In genomic region chr2:33145459-33145858, GRCh38 we compare ENCODE assay signal across 17 cellular contexts.
DNase-seq lines count a peak whose midpoint lies in the region; ATAC-seq and TF ChIP-seq lines count a peak whose summit lies in the region.
"Had no signal": no experiment of that assay in that cellular context is flagged by ENCODE, and none has a peak within 500 bp of the region (broad histone marks: within the 10 kb centered on the region; RNA-seq: fewer than 3 reads in every experiment).

No MANE protein-coding gene starts in this region.

- H3K27me3 Mint-ChIP-seq in progenitor cell of endocrine pancreas, result no peaks in the 10 kb centered on the region
- H3K27me3 Mint-ChIP-seq: activated naive CD4-positive, alpha-beta T cell treated with anti-CD3 and anti-CD28 coated beads, Interleukin-2, amount 10 ng/mL, durations not matched to agents 7 days and 5 days had no signal

- ATAC-seq in gastroesophageal sphincter, result peak; percentile 36
- ATAC-seq: body of pancreas had no signal

- H3K4me3 ChIP-seq in AG09309 (ENCODE audit: control insufficient read depth, low read depth, low read length) (no peak overlapping the region), ascending aorta (peak overlapping the region in 1 of 2 donors; percentile 40), gastroesophageal sphincter (no peak overlapping the region), sigmoid colon (no peak overlapping the region)
- H3K4me3 ChIP-seq: body of pancreas, upper lobe of left lung had no signal

- H3K9me3 Mint-ChIP-seq in progenitor cell of endocrine pancreas (ENCODE audit: low read depth), result no peaks in the 10 kb centered on the region
- H3K9me3 Mint-ChIP-seq: activated naive CD4-positive, alpha-beta T cell treated with anti-CD3 and anti-CD28 coated beads, Interleukin-2, amount 10 ng/mL, durations not matched to agents 7 days and 5 days; nephron progenitor cell had no signal

- TF ChIP-seq CTCF in AG09309 (IDR thresholded peaks at IDR 0.05; ENCODE audit: control insufficient read depth, insufficient read depth, low read depth, low read length, missing control alignments) (no peak), ascending aorta (IDR thresholded peaks at IDR 0.05) (no peak), gastroesophageal sphincter (IDR thresholded peaks at IDR 0.05) (no peak), sigmoid colon (IDR thresholded peaks at IDR 0.05) (no peak), progenitor cell of endocrine pancreas (IDR thresholded peaks at IDR 0.05; ENCODE audit: unreplicated experiment) (no peak)

- peaks cover 5% of the 10 kb centered on the region for H3K36me3 Mint-ChIP-seq in progenitor cell of endocrine pancreas (ENCODE audit: insufficient read depth)
- H3K36me3 Mint-ChIP-seq: activated naive CD4-positive, alpha-beta T cell treated with anti-CD3 and anti-CD28 coated beads, Interleukin-2, amount 10 ng/mL, durations not matched to agents 7 days and 5 days had no signal

- H3K27ac ChIP-seq in ascending aorta (peak overlapping the region; percentile 83 to 86), gastroesophageal sphincter (peak overlapping the region; percentile 55 to 80 (median 75)), sigmoid colon (peak overlapping the region; percentile 52 to 74 (median 68))
- H3K27ac ChIP-seq: body of pancreas, upper lobe of left lung had no signal

- TF ChIP-seq POLR2A in gastroesophageal sphincter (IDR thresholded peaks at IDR 0.05) (no peak), sigmoid colon (IDR thresholded peaks at IDR 0.05) (no peak)

- H3K4me1 Mint-ChIP-seq in progenitor cell of endocrine pancreas (ENCODE audit: low read depth), result no peaks in the 10 kb centered on the region
- H3K4me1 Mint-ChIP-seq: activated naive CD4-positive, alpha-beta T cell treated with anti-CD3 and anti-CD28 coated beads, Interleukin-2, amount 10 ng/mL, durations not matched to agents 7 days and 5 days had no signal

- H3K9me3 ChIP-seq in ascending aorta, result no peaks in the 10 kb centered on the region
- H3K9me3 ChIP-seq in gastroesophageal sphincter, result no peaks in the 10 kb centered on the region
- no peaks in the 10 kb centered on the region for H3K9me3 ChIP-seq in sigmoid colon
- H3K9me3 ChIP-seq: body of pancreas, upper lobe of left lung had no signal

- H3K36me3 ChIP-seq in ascending aorta, result peaks cover 5 to 14% of the 10 kb centered on the region in 2 donors
- peaks cover 0 to 7% of the 10 kb centered on the region in 2 donors for H3K36me3 ChIP-seq in gastroesophageal sphincter
- H3K36me3 ChIP-seq in sigmoid colon, result no peaks in the 10 kb centered on the region
- H3K36me3 ChIP-seq: upper lobe of left lung had no signal

- no peak overlapping the region for H3K27ac Mint-ChIP-seq in progenitor cell of endocrine pancreas
- H3K27ac Mint-ChIP-seq: activated naive CD4-positive, alpha-beta T cell treated with anti-CD3 and anti-CD28 coated beads, Interleukin-2, amount 10 ng/mL, durations not matched to agents 7 days and 5 days had no signal

- H3K4me1 ChIP-seq in ascending aorta, result peaks cover 6 to 67% of the 10 kb centered on the region in 2 donors
- H3K4me1 ChIP-seq in gastroesophageal sphincter, result peaks cover 18 to 100% (median 47%) of the 10 kb centered on the region in 3 donors
- peaks cover 0 to 76% (median 54%) of the 10 kb centered on the region in 4 donors for H3K4me1 ChIP-seq in sigmoid colon
- H3K4me1 ChIP-seq: body of pancreas, upper lobe of left lung had no signal

- no peak for TF ChIP-seq EP300 in gastroesophageal sphincter (IDR thresholded peaks at IDR 0.05)
- TF ChIP-seq EP300 in sigmoid colon (IDR thresholded peaks at IDR 0.05), result no peak

- intact Hi-C loops in ascending aorta (cut with DNase I), result loop anchor here (5.0 kb wide), 1 partner anchor 67 kb away; no protein-coding TSS in a partner anchor
- intact Hi-C loops in sigmoid colon (cut with DNase I), result no loop called here

- H3K4me3 Mint-ChIP-seq in progenitor cell of endocrine pancreas (ENCODE audit: low read depth), result no peak overlapping the region
- H3K4me3 Mint-ChIP-seq: activated naive CD4-positive, alpha-beta T cell treated with anti-CD3 and anti-CD28 coated beads, Interleukin-2, amount 10 ng/mL, durations not matched to agents 7 days and 5 days; nephron progenitor cell had no signal

- no peaks in the 10 kb centered on the region for H3K27me3 ChIP-seq in ascending aorta
- H3K27me3 ChIP-seq in gastroesophageal sphincter, result no peaks in the 10 kb centered on the region
- H3K27me3 ChIP-seq in sigmoid colon, result no peaks in the 10 kb centered on the region
- H3K27me3 ChIP-seq: body of pancreas, upper lobe of left lung had no signal

- DNase-seq in AG09309 (ENCODE audit: low read depth) (peak; percentile 74), ascending aorta (ENCODE audit: low spot score in 2 of 2) (no peak), sigmoid colon (no peak), DMS79 treated with DMSO at 0.1 percent for 48 hours (lab: John Stamatoyannopoulos, UW) (no peak), NCI-H1105 treated with DMSO at 0.1 percent for 48 hours (lab: John Stamatoyannopoulos, UW) (no peak), progenitor cell of endocrine pancreas (ENCODE audit: low spot score, unreplicated experiment) (no peak), NCI-H187 treated with DMSO at 0.1 percent for 48 hours (lab: John Stamatoyannopoulos, UW) (no peak)
- DNase-seq: ACHN; activated CD4-positive, alpha-beta T cell treated with anti-CD3 and anti-CD28 coated beads for 48 hours; activated naive CD4-positive, alpha-beta T cell treated with anti-CD3 and anti-CD28 coated beads, Interleukin-2, amount 10 ng/mL, durations not matched to agents 7 days and 5 days; body of pancreas; nephron progenitor cell; SHP77 treated with DMSO at 0.1 percent for 48 hours; stimulated activated CD4-positive, alpha-beta T cell treated with anti-CD3 and anti-CD28 coated beads, Interleukin-2, amount 100 ng/mL, for 48 hours; T1000; upper lobe of left lung had no signal

- 27 to 52% methylated on average over 2 to 3 of the region's 3 CpGs for WGBS in gastroesophageal sphincter (ENCODE audit: low coverage in 1 of 2), 2 donors
- WGBS in sigmoid colon, 2 donors, result 78 to 92% methylated on average over 3 of the region's 3 CpGs
